ENCODE assay signal across 11 cellular contexts in genomic region chr6:137493218-137494038, GRCh38. TPM values are rescaled to one million over a fixed set of nuclear protein-coding genes. Genes with fewer than 3 reads are reported as not detected.
DNase-seq lines count a peak whose midpoint lies in the region; ATAC-seq, FAIRE-seq and TF ChIP-seq lines count a peak whose summit lies in the region.
"Had no signal": no experiment of that assay in that cellular context is flagged by ENCODE, and none has a peak within 500 bp of the region (broad histone marks: within the 10 kb centered on the region; RNA-seq: fewer than 3 reads in every experiment).

No MANE protein-coding gene starts in this region.

- in situ Hi-C loops in GM13977 (cut with MboI; ENCODE audit: low pct_unique_long_range_greater_than_20kb, low sequenced_read_pairs, unreplicated experiment) = no loop called here

- H3K27me3 Mint-ChIP-seq in T-helper 17 cell (peaks cover 92% of the 10 kb centered on the region), endodermal cell (ENCODE audit: insufficient read depth) (peaks cover 100% of the 10 kb centered on the region)

- no peak overlapping the region for H3K9ac ChIP-seq in endodermal cell (ENCODE audit: extremely low read depth, low read length, poor library complexity, severe bottlenecking)

- H3K27ac Mint-ChIP-seq in T-helper 17 cell (peak overlapping the region; percentile 51), endodermal cell (no peak overlapping the region)

- H3K4me3 Mint-ChIP-seq in T-helper 17 cell = peak overlapping the region; percentile 63
- peak overlapping the region; percentile 42 for H3K4me3 Mint-ChIP-seq in endodermal cell

- DNase-seq in GM13977 (ENCODE audit: low spot score) (peak; percentile 30), T-helper 17 cell (no peak), endodermal cell (peak; percentile 86), pancreas (peak; percentile 23 to 82 (median 38)), NCI-H2227 (lab: John Stamatoyannopoulos, UW; ENCODE audit: unreplicated experiment) (no peak), tibial artery (no peak), DMS153 treated with DMSO at 0.1 percent for 48 hours (lab: John Stamatoyannopoulos, UW; ENCODE audit: unreplicated experiment) (no peak)
- no peak for DNase-seq in effector CD8-positive, alpha-beta T cell (lab: John Stamatoyannopoulos, UW)
- DNase-seq: MM.1S had no signal

- peak overlapping the region; percentile 28 for H3K27ac ChIP-seq in endodermal cell (ENCODE audit: low read depth, low read length)
- no peak overlapping the region for H3K27ac ChIP-seq in pancreas
- no peak overlapping the region for H3K27ac ChIP-seq in tibial artery

- peaks cover 100% of the 10 kb centered on the region for H3K27me3 ChIP-seq in endodermal cell (ENCODE audit: control insufficient read depth, insufficient read depth, low read length, poor library complexity, severe bottlenecking)
- peaks cover 3 to 84% (median 27%) of the 10 kb centered on the region in 4 donors for H3K27me3 ChIP-seq in pancreas
- peaks cover 0 to 99% of the 10 kb centered on the region in 2 donors for H3K27me3 ChIP-seq in tibial artery

- H3K4me3 ChIP-seq in endodermal cell (ENCODE audit: low read length) (peak overlapping the region; percentile 17), pancreas (peak overlapping the region in 1 of 4 donors; percentile 14), tibial artery (peak overlapping the region in 1 of 2 donors; percentile 27)

- intact Hi-C loops in pancreas (cut with DNase I) (no loop called here), tibial artery (cut with DNase I; ENCODE audit: low total_unique reads) (no loop called here)

- H3K9me3 ChIP-seq in T-helper 17 cell (ENCODE audit: control insufficient read depth, low read length, poor library complexity, severe bottlenecking) (no peaks in the 10 kb centered on the region), endodermal cell (ENCODE audit: control insufficient read depth, low read length) (no peaks in the 10 kb centered on the region), pancreas (no peaks in the 10 kb centered on the region), tibial artery (no peaks in the 10 kb centered on the region)

- ATAC-seq in T-helper 17 cell (peak; percentile 26), pancreas (peak; percentile 53 to 81 (median 66))

- H3K36me3 ChIP-seq in endodermal cell (ENCODE audit: control insufficient read depth, insufficient read depth, low read length) = no peaks in the 10 kb centered on the region
- H3K36me3 ChIP-seq in pancreas = no peaks in the 10 kb centered on the region
- no peaks in the 10 kb centered on the region for H3K36me3 ChIP-seq in tibial artery

- H3K4me1 Mint-ChIP-seq in T-helper 17 cell = peaks cover 38% of the 10 kb centered on the region
- H3K4me1 Mint-ChIP-seq in endodermal cell = peaks cover 57% of the 10 kb centered on the region

- WGBS in endodermal cell (ENCODE audit: insufficient coverage in 1 of 2, insufficient read length in 1 of 2), 2 experiments = 0 to 1% methylated on average over 29 to 77 of the region's 77 CpGs
- 6 to 7% methylated on average over 73 to 77 of the region's 77 CpGs for WGBS in pancreas, 2 donors

- TF ChIP-seq CTCF in GM13977 (IDR thresholded peaks at IDR 0.05; ENCODE audit: extremely low read depth, insufficient read depth, missing control alignments) (no peak), endodermal cell (conservative IDR thresholded peaks at IDR 0.05) (no peak), pancreas (IDR thresholded peaks at IDR 0.05) (no peak), tibial artery (IDR thresholded peaks at IDR 0.05) (no peak)

- H3K36me3 Mint-ChIP-seq in T-helper 17 cell (ENCODE audit: low read depth) = peaks cover 11% of the 10 kb centered on the region
- H3K36me3 Mint-ChIP-seq in endodermal cell (ENCODE audit: low read depth) = no peaks in the 10 kb centered on the region

- no peaks in the 10 kb centered on the region for H3K9me3 Mint-ChIP-seq in endodermal cell

- H3K4me1 ChIP-seq in endodermal cell (ENCODE audit: control insufficient read depth, insufficient read depth, low read length) (peaks cover 3% of the 10 kb centered on the region), pancreas (peaks cover 0 to 10% (median 5%) of the 10 kb centered on the region in 3 donors), tibial artery (peaks cover 0 to 61% (median 41%) of the 10 kb centered on the region in 4 donors)

- FAIRE-seq in pancreas (lab: Jason Lieb, UNC) = no peak
- FAIRE-seq: islet of Langerhans had no signal

RNA-seq across cellular contexts. Expression of gene OLIG3, which starts 0.8 kb away (rescaled TPM):
- total RNA-seq in T-helper 17 cell = under 1 TPM in 1 of 2 donors, not detected in 1; 0.12 TPM
- total RNA-seq in endodermal cell = not detected
- polyA plus RNA-seq in endodermal cell (2013, experiment 1 of 2) = 42.2 TPM
- polyA plus RNA-seq in endodermal cell (2013, experiment 2 of 2) = 31.6 TPM
- under 1 TPM in 1 of 6 donors, not detected in 5; 0.13 TPM for total RNA-seq in pancreas
- polyA plus RNA-seq in pancreas = under 1 TPM in 1 of 2 donors, not detected in 1; 0.07 TPM
- total RNA-seq: SK-MEL-5 had no signal

Comparison
In these comparisons a context has a peak if more than half of its experiments do, and no peak if none do; other contexts are left out.
1. DNase-seq: peak in GM13977 (single experiment), endodermal cell (single experiment) and pancreas (6 of 6); none in T-helper 17 cell (0 of 3), NCI-H2227 (single experiment), effector CD8-positive, alpha-beta T cell (single experiment), tibial artery (0 of 2) and DMS153 treated with DMSO at 0.1 percent for 48 hours (single experiment).